ENCODE assay signal across 1 cellular context in the genomic region with DNA sequence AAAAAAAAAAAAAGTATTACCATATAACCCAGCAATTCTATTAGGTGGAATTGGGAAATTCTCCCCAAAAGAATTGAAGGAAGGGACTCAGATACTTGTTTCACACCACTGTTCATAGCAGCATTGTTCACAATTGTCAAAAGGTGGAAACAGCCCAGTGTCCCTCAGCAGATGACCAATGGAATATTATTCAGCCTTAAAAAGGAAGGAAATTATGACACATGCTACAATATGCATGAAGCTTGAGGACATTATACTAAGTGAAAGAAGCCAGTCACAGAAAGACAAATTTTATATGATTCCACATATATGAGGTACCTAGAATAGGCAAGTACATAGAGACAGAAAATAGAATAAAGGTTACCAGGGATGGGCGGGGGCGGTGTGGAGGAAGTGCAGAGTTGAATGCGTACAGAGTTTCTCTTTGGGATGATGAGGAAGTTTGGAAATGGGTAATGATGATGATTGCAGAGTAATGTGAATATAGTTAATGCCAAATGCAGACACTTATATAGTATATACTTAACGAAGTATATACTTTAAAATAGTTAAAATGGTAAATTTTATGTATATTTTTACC.
TF ChIP-seq lines count a peak whose summit lies in the region.

No MANE protein-coding gene starts in this region.

TF ChIP-seq in K562, 482 proteins besides CTCF, POLR2A, EP300 and RAD21:
- no peak for TF ChIP-seq PHF20 (IDR thresholded peaks at IDR 0.05; ENCODE audit: partially characterized antibody)
- TF ChIP-seq, protein P1, sequence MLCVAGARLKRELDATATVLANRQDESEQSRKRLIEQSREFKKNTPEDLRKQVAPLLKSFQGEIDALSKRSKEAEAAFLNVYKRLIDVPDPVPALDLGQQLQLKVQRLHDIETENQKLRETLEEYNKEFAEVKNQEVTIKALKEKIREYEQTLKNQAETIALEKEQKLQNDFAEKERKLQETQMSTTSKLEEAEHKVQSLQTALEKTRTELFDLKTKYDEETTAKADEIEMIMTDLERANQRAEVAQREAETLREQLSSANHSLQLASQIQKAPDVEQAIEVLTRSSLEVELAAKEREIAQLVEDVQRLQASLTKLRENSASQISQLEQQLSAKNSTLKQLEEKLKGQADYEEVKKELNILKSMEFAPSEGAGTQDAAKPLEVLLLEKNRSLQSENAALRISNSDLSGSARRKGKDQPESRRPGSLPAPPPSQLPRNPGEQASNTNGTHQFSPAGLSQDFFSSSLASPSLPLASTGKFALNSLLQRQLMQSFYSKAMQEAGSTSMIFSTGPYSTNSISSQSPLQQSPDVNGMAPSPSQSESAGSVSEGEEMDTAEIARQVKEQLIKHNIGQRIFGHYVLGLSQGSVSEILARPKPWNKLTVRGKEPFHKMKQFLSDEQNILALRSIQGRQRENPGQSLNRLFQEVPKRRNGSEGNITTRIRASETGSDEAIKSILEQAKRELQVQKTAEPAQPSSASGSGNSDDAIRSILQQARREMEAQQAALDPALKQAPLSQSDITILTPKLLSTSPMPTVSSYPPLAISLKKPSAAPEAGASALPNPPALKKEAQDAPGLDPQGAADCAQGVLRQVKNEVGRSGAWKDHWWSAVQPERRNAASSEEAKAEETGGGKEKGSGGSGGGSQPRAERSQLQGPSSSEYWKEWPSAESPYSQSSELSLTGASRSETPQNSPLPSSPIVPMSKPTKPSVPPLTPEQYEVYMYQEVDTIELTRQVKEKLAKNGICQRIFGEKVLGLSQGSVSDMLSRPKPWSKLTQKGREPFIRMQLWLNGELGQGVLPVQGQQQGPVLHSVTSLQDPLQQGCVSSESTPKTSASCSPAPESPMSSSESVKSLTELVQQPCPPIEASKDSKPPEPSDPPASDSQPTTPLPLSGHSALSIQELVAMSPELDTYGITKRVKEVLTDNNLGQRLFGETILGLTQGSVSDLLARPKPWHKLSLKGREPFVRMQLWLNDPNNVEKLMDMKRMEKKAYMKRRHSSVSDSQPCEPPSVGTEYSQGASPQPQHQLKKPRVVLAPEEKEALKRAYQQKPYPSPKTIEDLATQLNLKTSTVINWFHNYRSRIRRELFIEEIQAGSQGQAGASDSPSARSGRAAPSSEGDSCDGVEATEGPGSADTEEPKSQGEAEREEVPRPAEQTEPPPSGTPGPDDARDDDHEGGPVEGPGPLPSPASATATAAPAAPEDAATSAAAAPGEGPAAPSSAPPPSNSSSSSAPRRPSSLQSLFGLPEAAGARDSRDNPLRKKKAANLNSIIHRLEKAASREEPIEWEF (CRISPR knock-in tag; IDR thresholded peaks at IDR 0.05), result no peak
- no peak for TF ChIP-seq RAD51 (IDR thresholded peaks at IDR 0.05; ENCODE audit: borderline replicate concordance, low read depth)
- peak; percentile 32 for TF ChIP-seq ZNF146 (CRISPR knock-in tag; IDR thresholded peaks at IDR 0.05; ENCODE audit: unreplicated experiment)
- TF ChIP-seq, protein P2, sequence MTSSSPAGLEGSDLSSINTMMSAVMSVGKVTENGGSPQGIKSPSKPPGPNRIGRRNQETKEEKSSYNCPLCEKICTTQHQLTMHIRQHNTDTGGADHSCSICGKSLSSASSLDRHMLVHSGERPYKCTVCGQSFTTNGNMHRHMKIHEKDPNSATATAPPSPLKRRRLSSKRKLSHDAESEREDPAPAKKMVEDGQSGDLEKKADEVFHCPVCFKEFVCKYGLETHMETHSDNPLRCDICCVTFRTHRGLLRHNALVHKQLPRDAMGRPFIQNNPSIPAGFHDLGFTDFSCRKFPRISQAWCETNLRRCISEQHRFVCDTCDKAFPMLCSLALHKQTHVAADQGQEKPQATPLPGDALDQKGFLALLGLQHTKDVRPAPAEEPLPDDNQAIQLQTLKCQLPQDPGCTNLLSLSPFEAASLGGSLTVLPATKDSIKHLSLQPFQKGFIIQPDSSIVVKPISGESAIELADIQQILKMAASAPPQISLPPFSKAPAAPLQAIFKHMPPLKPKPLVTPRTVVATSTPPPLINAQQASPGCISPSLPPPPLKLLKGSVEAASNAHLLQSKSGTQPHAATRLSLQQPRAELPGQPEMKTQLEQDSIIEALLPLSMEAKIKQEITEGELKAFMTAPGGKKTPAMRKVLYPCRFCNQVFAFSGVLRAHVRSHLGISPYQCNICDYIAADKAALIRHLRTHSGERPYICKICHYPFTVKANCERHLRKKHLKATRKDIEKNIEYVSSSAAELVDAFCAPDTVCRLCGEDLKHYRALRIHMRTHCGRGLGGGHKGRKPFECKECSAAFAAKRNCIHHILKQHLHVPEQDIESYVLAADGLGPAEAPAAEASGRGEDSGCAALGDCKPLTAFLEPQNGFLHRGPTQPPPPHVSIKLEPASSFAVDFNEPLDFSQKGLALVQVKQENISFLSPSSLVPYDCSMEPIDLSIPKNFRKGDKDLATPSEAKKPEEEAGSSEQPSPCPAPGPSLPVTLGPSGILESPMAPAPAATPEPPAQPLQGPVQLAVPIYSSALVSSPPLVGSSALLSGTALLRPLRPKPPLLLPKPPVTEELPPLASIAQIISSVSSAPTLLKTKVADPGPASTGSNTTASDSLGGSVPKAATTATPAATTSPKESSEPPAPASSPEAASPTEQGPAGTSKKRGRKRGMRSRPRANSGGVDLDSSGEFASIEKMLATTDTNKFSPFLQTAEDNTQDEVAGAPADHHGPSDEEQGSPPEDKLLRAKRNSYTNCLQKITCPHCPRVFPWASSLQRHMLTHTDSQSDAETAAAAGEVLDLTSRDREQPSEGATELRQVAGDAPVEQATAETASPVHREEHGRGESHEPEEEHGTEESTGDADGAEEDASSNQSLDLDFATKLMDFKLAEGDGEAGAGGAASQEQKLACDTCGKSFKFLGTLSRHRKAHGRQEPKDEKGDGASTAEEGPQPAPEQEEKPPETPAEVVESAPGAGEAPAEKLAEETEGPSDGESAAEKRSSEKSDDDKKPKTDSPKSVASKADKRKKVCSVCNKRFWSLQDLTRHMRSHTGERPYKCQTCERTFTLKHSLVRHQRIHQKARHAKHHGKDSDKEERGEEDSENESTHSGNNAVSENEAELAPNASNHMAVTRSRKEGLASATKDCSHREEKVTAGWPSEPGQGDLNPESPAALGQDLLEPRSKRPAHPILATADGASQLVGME (CRISPR knock-in tag; IDR thresholded peaks at IDR 0.05), result no peak
